Comparison of ENCODE assay signal across 8 cellular contexts in the genomic region with DNA sequence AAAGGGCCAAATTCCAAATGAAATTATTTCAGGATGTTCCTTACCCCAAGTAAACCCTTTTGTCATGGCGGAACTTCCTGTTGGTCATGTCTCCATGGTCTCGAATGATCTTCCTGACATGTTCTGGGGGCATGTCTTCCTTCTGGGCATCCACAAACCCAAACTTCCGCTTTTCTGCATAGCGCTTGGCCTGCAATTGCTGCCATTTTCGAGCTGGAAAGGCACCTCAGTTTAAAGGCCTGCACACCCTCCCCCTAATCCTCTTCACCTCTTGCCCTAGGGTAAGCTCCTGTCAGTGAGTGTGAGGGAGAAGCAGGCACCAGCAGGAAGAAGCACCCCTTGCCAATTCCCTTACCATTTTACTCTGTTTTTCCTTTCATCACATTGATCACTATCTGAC. TPM values are rescaled to one million over a fixed set of nuclear protein-coding genes. Genes with fewer than 3 reads are reported as not detected.
DNase-seq lines count a peak whose midpoint lies in the region; ATAC-seq and TF ChIP-seq lines count a peak whose summit lies in the region.

No MANE protein-coding gene starts in this region.

- peaks cover 4% of the 10 kb centered on the region in 2 donors for H3K4me1 ChIP-seq in esophagus (ENCODE audit: control insufficient read depth in 2 of 2, insufficient read depth in 2 of 2, low read length in 1 of 2)
- H3K4me1 ChIP-seq in psoas muscle: peaks cover 23% of the 10 kb centered on the region

- no peaks in the 10 kb centered on the region for H3K9me3 ChIP-seq in esophagus (ENCODE audit: control insufficient read depth in 2 of 2, insufficient read depth in 1 of 2, low read depth in 1 of 2, low read length in 1 of 2)
- no peaks in the 10 kb centered on the region for H3K9me3 ChIP-seq in psoas muscle

- 66 to 71% methylated on average over 5 of the region's 5 CpGs for WGBS in esophagus, 2 donors
- 57 to 78% (median 76%) methylated on average over 5 of the region's 5 CpGs for WGBS in psoas muscle, 3 donors

- H3K27me3 ChIP-seq in esophagus (ENCODE audit: control insufficient read depth in 1 of 2, insufficient read depth in 2 of 2, low read length in 2 of 2) (no peaks in the 10 kb centered on the region), psoas muscle (ENCODE audit: insufficient read depth in 3 of 3, low read length in 2 of 3) (no peaks in the 10 kb centered on the region)

- no peak for TF ChIP-seq CTCF in GM12864 (IDR thresholded peaks at IDR 0.05; ENCODE audit: low read depth, low read length, missing control alignments)
- TF ChIP-seq CTCF in RWPE1 (conservative IDR thresholded peaks at IDR 0.05; ENCODE audit: low read depth): no peak
- no peak for TF ChIP-seq CTCF in psoas muscle (IDR thresholded peaks at IDR 0.05)

- H3K36me3 ChIP-seq in esophagus (ENCODE audit: control insufficient read depth in 2 of 2, insufficient read depth in 2 of 2, low read length in 1 of 2) (peaks cover 26 to 35% of the 10 kb centered on the region in 2 donors), psoas muscle (ENCODE audit: insufficient read depth in 1 of 2, low read depth in 1 of 2) (peaks cover 20 to 52% of the 10 kb centered on the region in 2 donors)

- DNase-seq in GM12864 (ENCODE audit: low read depth) (no peak), RWPE1 (ENCODE audit: low spot score) (no peak), psoas muscle (no peak), caudate nucleus (lab: John Stamatoyannopoulos, UW) (no peak), nucleus accumbens (lab: John Stamatoyannopoulos, UW) (no peak)

- H3K27ac ChIP-seq in RWPE1 (peak overlapping the region; percentile 88), esophagus (ENCODE audit: low read depth in 2 of 2, low read length in 1 of 2) (peak overlapping the region in 1 of 2 donors; percentile 53), psoas muscle (peak overlapping the region; percentile 88), caudate nucleus (ENCODE audit: low read depth, low read length) (no peak overlapping the region)

- POLR2A ChIA-PET in RWPE1 (lab: Yijun Ruan, JAX; ENCODE audit: low non-redundant PET): interaction anchor here (0.6 to 1.4 kb wide), 3 partner anchors 16 to 33 kb away, joined by 3 to 7 read pairs (median 6); no protein-coding TSS in a partner anchor

- CTCF ChIA-PET in RWPE1 (lab: Yijun Ruan, JAX): interaction anchor here (0.6 to 1.0 kb wide), 2 partner anchors 30 to 34 kb away, joined by 3 to 5 read pairs; partner anchors contain the start of gene RILP

- H3K4me3 ChIP-seq in GM12864 (ENCODE audit: low read depth, low read length): peak overlapping the region; percentile 97
- H3K4me3 ChIP-seq in esophagus (ENCODE audit: low read depth in 1 of 2, low read length in 2 of 2): peak overlapping the region; percentile 92 to 94
- H3K4me3 ChIP-seq in psoas muscle: peak overlapping the region; percentile 78

- ATAC-seq in psoas muscle (no peak), GM18502 (IDR thresholded peaks at IDR 0.05; ENCODE audit: poor library complexity, unreplicated experiment) (no peak)
- no peak for ATAC-seq in activated CD4-positive, CD25-positive, alpha-beta regulatory T cell treated with anti-CD3 and anti-CD28 coated beads, Interleukin-2, amount 50 U/mL, for 24 hours

- intact Hi-C loops in psoas muscle (cut with DNase I): no loop called here

RNA-seq across cellular contexts. Expression of gene PRPF8, which starts 1.2 kb away (rescaled TPM):
- polyA plus RNA-seq in esophagus (10 to 100 TPM; 74.5 to 82.1 TPM), psoas muscle (100 to 1,000 TPM in 1 of 3 donors, 10 to 100 TPM in 2; 84.8 to 138 (median 90.2) TPM)
- total RNA-seq in psoas muscle: 100 to 1,000 TPM; 218 to 305 (median 223) TPM

RNA-seq across cellular contexts. Expression of gene TLCD2, which starts 26.7 kb away (rescaled TPM):
- polyA plus RNA-seq in esophagus (1 to 10 TPM; 3.6 to 3.8 TPM), psoas muscle (1 to 10 TPM; 1.1 to 1.4 (median 1.1) TPM)
- 1 to 10 TPM; 1.6 to 2.9 (median 1.9) TPM for total RNA-seq in psoas muscle

RNA-seq across cellular contexts. Expression of gene RILP, which starts 33.8 kb away (rescaled TPM):
- polyA plus RNA-seq in esophagus (1 to 10 TPM; 4.6 to 6.0 TPM), psoas muscle (10 to 100 TPM; 26.8 to 49.9 (median 39.1) TPM)
- 10 to 100 TPM; 23.3 to 44.5 (median 29.8) TPM for total RNA-seq in psoas muscle

RNA-seq across cellular contexts. Expression of gene SCARF1, which starts 38.0 kb away (rescaled TPM):
- polyA plus RNA-seq in esophagus: 1 to 10 TPM; 2.8 TPM
- total RNA-seq in psoas muscle: 1 to 10 TPM; 5.2 to 8.9 (median 6.4) TPM
- 1 to 10 TPM; 2.0 to 4.9 (median 4.1) TPM for polyA plus RNA-seq in psoas muscle

RNA-seq across cellular contexts. Expression of gene WDR81, which starts 41.0 kb away (rescaled TPM):
- polyA plus RNA-seq in esophagus: 10 to 100 TPM in 1 of 2 donors, 1 to 10 TPM in 1; 8.5 to 10.7 TPM
- total RNA-seq in psoas muscle: 10 to 100 TPM; 15.1 to 23.7 (median 20.8) TPM
- 10 to 100 TPM; 18.1 to 27.9 (median 18.5) TPM for polyA plus RNA-seq in psoas muscle
